In the genomic region with DNA sequence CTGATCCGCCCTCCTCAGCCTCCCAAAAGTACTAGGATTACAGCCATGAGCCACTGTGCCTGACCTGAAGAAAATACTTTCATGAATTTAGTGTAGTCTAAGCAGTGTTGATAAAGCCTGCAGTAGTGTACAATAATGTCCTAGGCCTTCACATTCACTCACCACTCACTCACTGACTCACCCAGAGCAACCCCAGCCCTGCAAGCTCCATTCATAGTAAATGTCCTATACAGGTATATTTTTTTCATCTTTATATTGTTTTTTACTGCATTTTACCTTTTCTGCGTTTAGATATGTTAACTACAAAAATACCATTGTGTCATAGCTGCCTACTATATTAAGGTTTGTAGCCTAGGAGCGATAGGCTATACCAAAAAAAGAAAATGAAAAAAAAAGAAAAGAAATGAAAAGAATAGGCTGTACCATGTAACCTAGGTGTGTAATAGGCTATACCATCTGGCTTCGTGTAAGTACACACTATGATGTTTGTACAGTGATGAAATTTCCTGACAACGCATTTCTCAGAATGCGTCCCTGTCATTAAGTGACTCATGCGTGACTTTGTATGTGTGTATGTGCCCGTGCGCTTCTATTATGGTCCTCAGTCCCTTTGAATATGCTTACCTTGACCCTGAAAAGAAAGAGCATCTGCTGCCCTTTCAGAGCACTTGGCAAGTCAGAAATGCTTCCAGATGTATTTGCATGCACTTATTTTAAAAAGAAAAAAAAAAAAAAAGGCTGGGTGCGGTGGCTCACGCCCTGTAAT, we compare ENCODE assay signal across 16 cellular contexts. TPM values are rescaled to one million over a fixed set of nuclear protein-coding genes. Genes with fewer than 3 reads are reported as not detected.
DNase-seq lines count a peak whose midpoint lies in the region; ATAC-seq and FAIRE-seq lines count a peak whose summit lies in the region.
"Had no signal": no experiment of that assay in that cellular context is flagged by ENCODE, and none has a peak within 500 bp of the region (broad histone marks: within the 10 kb centered on the region; RNA-seq: fewer than 3 reads in every experiment).

No MANE protein-coding gene starts in this region.

- DNase-seq in GF-D8 (lab: John Stamatoyannopoulos, UW) (peak; percentile 60), NCI-H1436 (lab: John Stamatoyannopoulos, UW) (peak; percentile 89), RCC 7860 (ENCODE audit: low spot score) (peak; percentile 55), glomerular endothelial cell (ENCODE audit: extremely low read depth, low read depth, low spot score) (peak; percentile 45), cerebellar cortex (ENCODE audit: low spot score) (no peak), T-helper 2 cell (no peak), putamen (ENCODE audit: low spot score) (no peak)
- DNase-seq: anterior cingulate cortex, left cardiac atrium, transverse colon had no signal

- FAIRE-seq in RCC 7860 (lab: Jason Lieb, UNC): no peak
- FAIRE-seq: GM18507, H54 had no signal

- no peak for ATAC-seq in HG03378 (IDR thresholded peaks at IDR 0.05; ENCODE audit: unreplicated experiment)
- ATAC-seq: left cardiac atrium had no signal

RNA-seq across cellular contexts. Expression of gene SLAMF8, which starts 9.2 kb away (rescaled TPM):
- not detected in 2 replicates for total RNA-seq in glomerular endothelial cell
- total RNA-seq: Caco-2, LHCN-M2, SK-MEL-5 had no signal

RNA-seq across cellular contexts. Expression of gene FCRL6, which starts 15.3 kb away (rescaled TPM):
- total RNA-seq in glomerular endothelial cell: not detected in 2 replicates
- total RNA-seq: Caco-2, LHCN-M2, SK-MEL-5 had no signal

RNA-seq across cellular contexts. Expression of gene DUSP23, which starts 36.7 kb away (rescaled TPM):
- 28.5 and 40.3 TPM in 2 replicates for total RNA-seq in glomerular endothelial cell

RNA-seq across cellular contexts. Expression of gene VSIG8, which starts 45.0 kb away (rescaled TPM):
- 0.35 TPM in 1 of 2 replicates, not detected in the other for total RNA-seq in glomerular endothelial cell
- total RNA-seq: Caco-2, left cardiac atrium, LHCN-M2, SK-MEL-5, transverse colon had no signal

Comparison
In these comparisons a context has a peak if more than half of its experiments do, and no peak if none do; other contexts are left out.
1. DNase-seq: peak in GF-D8 (single experiment), NCI-H1436 (single experiment), RCC 7860 (single experiment) and glomerular endothelial cell (single experiment); none in cerebellar cortex (single experiment), T-helper 2 cell (0 of 5) and putamen (single experiment).